Comparison of ENCODE assay signal across 11 cellular contexts in genomic region chr5:141431286-141431685, GRCh38. TPM values are rescaled to one million over a fixed set of nuclear protein-coding genes. Genes with fewer than 3 reads are reported as not detected.
A peak's percentile ranks its signal among the peaks of the same experiment; 100 is the strongest.
DNase-seq lines count a peak whose midpoint lies in the region; ATAC-seq and TF ChIP-seq lines count a peak whose summit lies in the region.
"Had no signal": no experiment of that assay in that cellular context is flagged by ENCODE, and none has a peak within 500 bp of the region (broad histone marks: within the 10 kb centered on the region; RNA-seq: fewer than 3 reads in every experiment).

No MANE protein-coding gene starts in this region.

- H2BK5ac ChIP-seq in mesenchymal stem cell (ENCODE audit: low read depth, low read length, poor library complexity, severe bottlenecking), result no peak overlapping the region

- peaks cover 24% of the 10 kb centered on the region for H3K36me3 Mint-ChIP-seq in activated T-helper 17 cell treated with anti-CD3 and anti-CD28 coated beads, Interleukin-2, amount 50 U/mL, for 72 hours (ENCODE audit: low read depth)

- H3K27ac Mint-ChIP-seq in activated T-helper 17 cell treated with anti-CD3 and anti-CD28 coated beads, Interleukin-2, amount 50 U/mL, for 72 hours, result no peak overlapping the region

- H3K4me2 ChIP-seq in mesenchymal stem cell (ENCODE audit: low read length, poor library complexity, severe bottlenecking) (no peak overlapping the region), SK-N-SH (no peak overlapping the region)

- no peak overlapping the region for H2AK5ac ChIP-seq in mesenchymal stem cell (ENCODE audit: low read length, severe bottlenecking)

- H3K4me1 Mint-ChIP-seq in activated T-helper 17 cell treated with anti-CD3 and anti-CD28 coated beads, Interleukin-2, amount 50 U/mL, for 72 hours, result peaks cover 7% of the 10 kb centered on the region

- TF ChIP-seq RAD21 in SK-N-SH (IDR thresholded peaks at IDR 0.05; ENCODE audit: low read length), result no peak

- H3K4me3 ChIP-seq in BJ (ENCODE audit: low read depth, low read length) (peak overlapping the region; percentile 39), mesenchymal stem cell (ENCODE audit: insufficient read depth in 1 of 2, low read depth in 1 of 2, low read length in 2 of 2) (peak overlapping the region in 1 of 2 experiments; percentile 80), SK-N-SH (ENCODE audit: low read depth in 2 of 2, low read length in 1 of 2) (peak overlapping the region in 1 of 2 experiments; percentile 12; a peak in 1 of 4 replicates), prostate gland (no peak overlapping the region)

- peaks cover 22% of the 10 kb centered on the region for H3K9me3 Mint-ChIP-seq in activated T-helper 17 cell treated with anti-CD3 and anti-CD28 coated beads, Interleukin-2, amount 50 U/mL, for 72 hours

- peak; percentile 43 for ATAC-seq in GM19463 (IDR thresholded peaks at IDR 0.05; ENCODE audit: unreplicated experiment)
- no peak for ATAC-seq in activated T-helper 17 cell treated with anti-CD3 and anti-CD28 coated beads, Interleukin-2, amount 50 U/mL, for 72 hours (replicated peaks)

- peaks cover 2% of the 10 kb centered on the region for H3K4me1 ChIP-seq in mesenchymal stem cell (ENCODE audit: control insufficient read depth, insufficient read depth, low read depth, low read length)
- H3K4me1 ChIP-seq in SK-N-SH (ENCODE audit: control insufficient read depth in 1 of 2, insufficient read depth in 2 of 2, low read depth in 1 of 2, low read length in 1 of 2), result no peaks in the 10 kb centered on the region
- no peaks in the 10 kb centered on the region for H3K4me1 ChIP-seq in prostate gland (replicated peaks)

- H3K27ac ChIP-seq in mesenchymal stem cell (ENCODE audit: low read length, poor library complexity, severe bottlenecking) (no peak overlapping the region), SK-N-SH (ENCODE audit: low read depth in 2 of 2, low read length in 1 of 2) (no peak overlapping the region), prostate gland (no peak overlapping the region)

- CTCF ChIA-PET in BJ (lab: Yijun Ruan, JAX), result interaction anchor here (0.9 to 5.2 kb wide), 12 partner anchors 8 to 130 kb away, joined by 3 to 72 read pairs (median 9); partner anchors contain the start of genes PCDHGA11, PCDHGB7 and PCDHGC3
- CTCF ChIA-PET in SK-N-SH (lab: Yijun Ruan, JAX), result interaction anchor here (1.7 kb wide), 1 partner anchor 14 kb away, joined by 6 read pairs; the partner anchor contains the start of gene PCDHGB7

- H2BK12ac ChIP-seq in mesenchymal stem cell (ENCODE audit: low read length in 2 of 2), result no peak overlapping the region

- peaks cover 18% of the 10 kb centered on the region for H3K79me1 ChIP-seq in mesenchymal stem cell (replicated peaks; ENCODE audit: low read length, poor library complexity, severe bottlenecking)

- H3K9me2 ChIP-seq in SK-N-SH, result no peaks in the 10 kb centered on the region

- no peak for DNase-seq in BJ (ENCODE audit: low read depth)
- no peak for DNase-seq in mesenchymal stem cell
- DNase-seq in stimulated activated CD4-positive, alpha-beta T cell treated with anti-CD3 and anti-CD28 coated beads, Interleukin-15, amount 100 ng/mL, for 24 hours, result no peak
- no peak for DNase-seq in SK-N-SH
- DNase-seq in NK-92 treated with Interleukin-12 subunit alpha and Interleukin-12 subunit beta, amount 100 ng/mL, for 24 hours (lab: John Stamatoyannopoulos, UW), result no peak
- no peak for DNase-seq in prostate gland (ENCODE audit: low spot score)
- DNase-seq: central memory CD4-positive, alpha-beta T cell; stimulated activated CD8-positive, alpha-beta memory T cell treated with anti-CD3 and anti-CD28 coated beads, Interleukin-4, amount 100 ng/mL, for 48 hours; T1000 had no signal

- H3K36me3 ChIP-seq in BJ (ENCODE audit: control insufficient read depth, insufficient read depth, low read length), result no peaks in the 10 kb centered on the region; the same call in none of the 2 replicates
- H3K36me3 ChIP-seq in mesenchymal stem cell (ENCODE audit: control insufficient read depth in 1 of 2, insufficient read depth in 2 of 2, low read depth in 1 of 2, low read length in 2 of 2), result peaks cover 19 to 33% of the 10 kb centered on the region in 2 experiments
- peaks cover 3 to 31% of the 10 kb centered on the region in 2 experiments for H3K36me3 ChIP-seq in SK-N-SH (replicated peaks in 1 of 2; ENCODE audit: control insufficient read depth in 1 of 2, insufficient read depth in 2 of 2, low read length in 1 of 2)
- H3K36me3 ChIP-seq in prostate gland, result no peaks in the 10 kb centered on the region

- no peak overlapping the region for H2AFZ ChIP-seq in mesenchymal stem cell (ENCODE audit: low read depth, low read length)
- no peak overlapping the region for H2AFZ ChIP-seq in SK-N-SH (ENCODE audit: low read depth)

- no peak overlapping the region for H3K23ac ChIP-seq in mesenchymal stem cell (ENCODE audit: low read length in 2 of 2)

- no peak overlapping the region for H2BK120ac ChIP-seq in mesenchymal stem cell (ENCODE audit: low read depth, low read length)

- peaks cover 10% of the 10 kb centered on the region; the same call in 1 of the 2 replicates for H3K79me2 ChIP-seq in SK-N-SH (ENCODE audit: insufficient read depth)

- POLR2A ChIA-PET in BJ (lab: Charles Lee), result interaction anchor here (1.5 kb wide), 1 partner anchor 45 kb away, joined by 7 read pairs; no protein-coding TSS in a partner anchor
- POLR2A ChIA-PET in SK-N-SH (lab: Yijun Ruan, JAX), result no interaction called here

- H4K91ac ChIP-seq in mesenchymal stem cell (ENCODE audit: low read length), result no peak overlapping the region

- H3K27me3 ChIP-seq in BJ (ENCODE audit: control insufficient read depth, insufficient read depth, low read length) (no peaks in the 10 kb centered on the region), mesenchymal stem cell (ENCODE audit: control insufficient read depth in 1 of 2, insufficient read depth in 1 of 2, low read length in 2 of 2) (no peaks in the 10 kb centered on the region), SK-N-SH (ENCODE audit: insufficient read depth) (no peaks in the 10 kb centered on the region), prostate gland (replicated peaks; ENCODE audit: insufficient read depth) (no peaks in the 10 kb centered on the region)

- TF ChIP-seq POLR2A in prostate gland (IDR thresholded peaks at IDR 0.05), result no peak

- peaks cover 8% of the 10 kb centered on the region for H3F3A ChIP-seq in SK-N-SH (replicated peaks; ENCODE audit: insufficient read depth)

- intact Hi-C loops in prostate gland (cut with DNase I), result no loop called here

- no peak overlapping the region for H4K8ac ChIP-seq in mesenchymal stem cell (ENCODE audit: low read length)

- H3K18ac ChIP-seq in mesenchymal stem cell (ENCODE audit: low read depth in 1 of 2, low read length in 2 of 2), result no peak overlapping the region

- H3K4ac ChIP-seq in mesenchymal stem cell (ENCODE audit: low read depth in 1 of 2, low read length in 2 of 2), result no peak overlapping the region

- H3K14ac ChIP-seq in mesenchymal stem cell (ENCODE audit: low read length in 2 of 2), result no peak overlapping the region

- TF ChIP-seq EP300 in SK-N-SH (IDR thresholded peaks at IDR 0.05; ENCODE audit: borderline replicate concordance in 1 of 2, low read depth in 1 of 2, low read length in 1 of 2), result no peak

- H3K27me3 Mint-ChIP-seq in activated T-helper 17 cell treated with anti-CD3 and anti-CD28 coated beads, Interleukin-2, amount 50 U/mL, for 72 hours, result peaks cover 57% of the 10 kb centered on the region

- peaks cover 25% of the 10 kb centered on the region for H3K9me3 ChIP-seq in mesenchymal stem cell (ENCODE audit: control insufficient read depth, low read length)
- H3K9me3 ChIP-seq in SK-N-SH, result no peaks in the 10 kb centered on the region
- H3K9me3 ChIP-seq in prostate gland, result peaks cover 9% of the 10 kb centered on the region

- H3K4me3 Mint-ChIP-seq in activated T-helper 17 cell treated with anti-CD3 and anti-CD28 coated beads, Interleukin-2, amount 50 U/mL, for 72 hours, result peak overlapping the region; percentile 67

- no peaks in the 10 kb centered on the region for H4K20me1 ChIP-seq in SK-N-SH (ENCODE audit: insufficient read depth)

- no peak overlapping the region for H2BK15ac ChIP-seq in mesenchymal stem cell (ENCODE audit: low read depth, poor library complexity, severe bottlenecking)

- no peak for TF ChIP-seq CTCF in BJ (IDR thresholded peaks at IDR 0.05; ENCODE audit: insufficient read depth, low read depth, low read length)
- no peak for TF ChIP-seq CTCF in SK-N-SH (IDR thresholded peaks at IDR 0.05)
- TF ChIP-seq CTCF in prostate gland (IDR thresholded peaks at IDR 0.05), result no peak

- 97% methylated on average over 37 of the region's 37 CpGs for WGBS in mesenchymal stem cell
- 96% methylated on average over 34 of the region's 37 CpGs for WGBS in SK-N-SH (ENCODE audit: low lambda C conversion rate)
- 19% methylated on average over 32 of the region's 37 CpGs for WGBS in prostate gland

- H3K9ac ChIP-seq in mesenchymal stem cell (ENCODE audit: low read length), result peak overlapping the region; percentile 79
- no peak overlapping the region for H3K9ac ChIP-seq in SK-N-SH

RNA-seq across cellular contexts. Expression of gene PCDHGA12, which starts 1.0 kb away (rescaled TPM):
- polyA plus RNA-seq in BJ (2011; rRNA removed) (6.1 and 7.9 TPM in 2 replicates), SK-N-SH (2012; rRNA removed) (0.03 and 0.05 TPM in 2 replicates)
- 8.3 and 9.1 TPM in 2 replicates for polyA minus RNA-seq in BJ (2011; rRNA and poly(A)+ RNA removed)
- total RNA-seq in activated T-helper 17 cell treated with anti-CD3 and anti-CD28 coated beads, Interleukin-2, amount 50 U/mL, for 72 hours, result not detected
- polyA plus RNA-seq in mesenchymal stem cell (2013, experiment 1 of 2), result 0.03 TPM
- polyA plus RNA-seq in mesenchymal stem cell (2013, experiment 2 of 2), result 0.04 TPM
- 0.03 and 0.04 TPM in 2 replicates for polyA plus RNA-seq in SK-N-SH (2012; cell fraction: cytosol; rRNA removed)
- polyA plus RNA-seq in SK-N-SH (2012; cell fraction: nucleus; rRNA removed), result 0.89 and 1.2 TPM in 2 replicates
- total RNA-seq in prostate gland, result 1 to 10 TPM; 3.8 to 6.8 TPM

RNA-seq across cellular contexts. Expression of gene PCDHGA11, which starts 10.4 kb away (rescaled TPM):
- 5.4 and 7.4 TPM in 2 replicates for polyA plus RNA-seq in BJ (2011; rRNA removed)
- 11.8 and 13.5 TPM in 2 replicates for polyA minus RNA-seq in BJ (2011; rRNA and poly(A)+ RNA removed)
- total RNA-seq in activated T-helper 17 cell treated with anti-CD3 and anti-CD28 coated beads, Interleukin-2, amount 50 U/mL, for 72 hours, result under 1 TPM in 1 of 2 donors, not detected in 1; 0.09 TPM
- polyA plus RNA-seq in mesenchymal stem cell (2013, experiment 1 of 2), result 2.5 TPM
- polyA plus RNA-seq in mesenchymal stem cell (2013, experiment 2 of 2), result 2.3 TPM
- 0.18 and 0.23 TPM in 2 replicates for polyA plus RNA-seq in SK-N-SH (2012; rRNA removed)
- 0.10 and 0.13 TPM in 2 replicates for polyA plus RNA-seq in SK-N-SH (2012; cell fraction: cytosol; rRNA removed)
- 0.73 and 0.85 TPM in 2 replicates for polyA plus RNA-seq in SK-N-SH (2012; cell fraction: nucleus; rRNA removed)
- total RNA-seq in prostate gland, result 1 to 10 TPM; 2.9 to 3.4 TPM

RNA-seq across cellular contexts. Expression of gene PCDHGB7, which starts 13.8 kb away (rescaled TPM):
- 7.6 and 9.6 TPM in 2 replicates for polyA plus RNA-seq in BJ (2011; rRNA removed)
- 14.5 and 19.4 TPM in 2 replicates for polyA minus RNA-seq in BJ (2011; rRNA and poly(A)+ RNA removed)
- total RNA-seq in activated T-helper 17 cell treated with anti-CD3 and anti-CD28 coated beads, Interleukin-2, amount 50 U/mL, for 72 hours, result under 1 TPM in 1 of 2 donors, not detected in 1; 0.11 TPM
- 22.1 TPM for polyA plus RNA-seq in mesenchymal stem cell (2013, experiment 1 of 2)
- polyA plus RNA-seq in mesenchymal stem cell (2013, experiment 2 of 2), result 21.0 TPM
- 14.2 and 19.1 TPM in 2 replicates for polyA plus RNA-seq in SK-N-SH (2012; rRNA removed)
- 14.7 and 18.4 TPM in 2 replicates for polyA plus RNA-seq in SK-N-SH (2012; cell fraction: cytosol; rRNA removed)
- polyA plus RNA-seq in SK-N-SH (2012; cell fraction: nucleus; rRNA removed), result 18.6 and 24.7 TPM in 2 replicates
- 10 to 100 TPM in 1 of 2 donors, 1 to 10 TPM in 1; 7.0 to 14.6 TPM for total RNA-seq in prostate gland

RNA-seq across cellular contexts. Expression of gene PCDHGA10, which starts 18.5 kb away (rescaled TPM):
- polyA plus RNA-seq in BJ (2011; rRNA removed) (2.7 and 3.9 TPM in 2 replicates), SK-N-SH (2012; rRNA removed) (1.6 and 2.0 TPM in 2 replicates)
- polyA minus RNA-seq in BJ (2011; rRNA and poly(A)+ RNA removed), result 9.8 and 13.4 TPM in 2 replicates
- total RNA-seq in activated T-helper 17 cell treated with anti-CD3 and anti-CD28 coated beads, Interleukin-2, amount 50 U/mL, for 72 hours, result under 1 TPM; 0.06 to 0.08 TPM
- polyA plus RNA-seq in mesenchymal stem cell (2013, experiment 1 of 2), result 16.9 TPM
- polyA plus RNA-seq in mesenchymal stem cell (2013, experiment 2 of 2), result 16.3 TPM
- 1.9 and 2.1 TPM in 2 replicates for polyA plus RNA-seq in SK-N-SH (2012; cell fraction: cytosol; rRNA removed)
- 3.9 and 4.2 TPM in 2 replicates for polyA plus RNA-seq in SK-N-SH (2012; cell fraction: nucleus; rRNA removed)
- total RNA-seq in prostate gland, result 10 to 100 TPM in 1 of 2 donors, 1 to 10 TPM in 1; 6.7 to 11.1 TPM

RNA-seq across cellular contexts. Expression of gene PCDHGB6, which starts 23.5 kb away (rescaled TPM):
- polyA plus RNA-seq in BJ (2011; rRNA removed) (1.5 and 1.7 TPM in 2 replicates), SK-N-SH (2012; rRNA removed) (0.13 and 0.18 TPM in 2 replicates)
- 4.8 and 5.8 TPM in 2 replicates for polyA minus RNA-seq in BJ (2011; rRNA and poly(A)+ RNA removed)
- total RNA-seq in activated T-helper 17 cell treated with anti-CD3 and anti-CD28 coated beads, Interleukin-2, amount 50 U/mL, for 72 hours, result under 1 TPM in 1 of 2 donors, not detected in 1; 0.08 TPM
- 34.8 TPM for polyA plus RNA-seq in mesenchymal stem cell (2013, experiment 1 of 2)
- 33.4 TPM for polyA plus RNA-seq in mesenchymal stem cell (2013, experiment 2 of 2)
- polyA plus RNA-seq in SK-N-SH (2012; cell fraction: cytosol; rRNA removed), result 0.05 and 0.07 TPM in 2 replicates
- 0.81 and 0.93 TPM in 2 replicates for polyA plus RNA-seq in SK-N-SH (2012; cell fraction: nucleus; rRNA removed)
- total RNA-seq in prostate gland, result 10 to 100 TPM in 1 of 2 donors, 1 to 10 TPM in 1; 5.2 to 11.0 TPM

Comparison
In these comparisons a context has a peak if more than half of its experiments do, and no peak if none do; other contexts are left out.
1. RNA of gene PCDHGA12, which starts 1.0 kb away (total RNA-seq): 3.8 to 6.8 TPM in prostate gland; not detected in activated T-helper 17 cell treated with anti-CD3 and anti-CD28 coated beads, Interleukin-2, amount 50 U/mL, for 72 hours; every median in the first group is over 4 times any median in the second.
2. RNA of gene PCDHGB7, which starts 13.8 kb away (total RNA-seq): 7.0 to 14.6 TPM in prostate gland; 0.11 TPM in activated T-helper 17 cell treated with anti-CD3 and anti-CD28 coated beads, Interleukin-2, amount 50 U/mL, for 72 hours; every median in the first group is over 4 times any median in the second.